Comparison of ENCODE assay signal across 16 cellular contexts in the genomic region with DNA sequence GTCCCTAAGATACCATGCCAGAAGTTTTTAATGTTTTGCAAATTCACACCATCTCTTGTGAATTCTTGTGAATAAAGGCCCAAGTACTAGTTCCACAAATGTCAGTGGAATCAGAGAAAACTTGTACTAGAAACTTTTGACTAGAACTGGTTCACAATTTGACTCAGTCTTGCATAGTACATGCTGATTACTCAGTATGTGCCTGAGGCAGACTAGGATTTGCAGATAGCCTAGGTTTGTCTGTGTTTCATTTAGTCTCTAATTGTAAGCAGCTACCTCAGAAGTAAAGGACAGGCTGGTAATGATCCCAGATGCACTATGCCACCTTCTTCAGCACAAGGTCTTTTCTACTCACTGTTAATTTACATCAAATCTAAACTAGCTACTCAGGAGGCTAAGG.
"Had no signal": no experiment of that assay in that cellular context is flagged by ENCODE, and none has a peak within 500 bp of the region (broad histone marks: within the 10 kb centered on the region; RNA-seq: fewer than 3 reads in every experiment).

No MANE protein-coding gene starts in this region.

- H3K4me3 ChIP-seq: coronary artery, heart left ventricle, transverse colon had no signal

- ATAC-seq: heart left ventricle; stimulated activated memory B cell treated with anti-CD40 and anti-IgM and Interleukin-4, amounts not matched to agents 10 μg/mL and 1 μg/mL and 100 μg/mL, for 72 hours had no signal

- H3K4me1 Mint-ChIP-seq: activated naive CD4-positive, alpha-beta T cell treated with anti-CD3 and anti-CD28 coated beads, Interleukin-2, amount 10 ng/mL, durations not matched to agents 7 days and 5 days; central memory CD8-positive, alpha-beta T cell; immature natural killer cell; stimulated activated memory B cell treated with anti-CD40 and anti-IgM and Interleukin-4, amounts not matched to agents 10 μg/mL and 1 μg/mL and 100 μg/mL, for 72 hours had no signal

- H3K27ac Mint-ChIP-seq: activated naive CD4-positive, alpha-beta T cell treated with anti-CD3 and anti-CD28 coated beads, Interleukin-2, amount 10 ng/mL, durations not matched to agents 7 days and 5 days; immature natural killer cell; natural killer cell treated with Interleukin-12 subunit alpha and Interleukin-12 subunit beta and Interleukin-15 and Interleukin-18, amount 100 ng/mL, for 72 hours; stimulated activated memory B cell treated with anti-CD40 and anti-IgM and Interleukin-4, amounts not matched to agents 10 μg/mL and 1 μg/mL and 100 μg/mL, for 72 hours; T-helper 2 cell treated with Interferon-gamma antibody and Interleukin-4, amounts not matched to agents 5 μg/mL and 100 μg/mL, for 36 hours had no signal

- DNase-seq: activated CD4-positive, alpha-beta T cell treated with anti-CD3 and anti-CD28 coated beads, Interleukin-2, amount 50 U/mL, for 4 hours; activated CD4-positive, CD25-positive, alpha-beta regulatory T cell; activated naive CD4-positive, alpha-beta T cell treated with anti-CD3 and anti-CD28 coated beads, Interleukin-2, amount 10 ng/mL, durations not matched to agents 7 days and 5 days; amniotic stem cell; foreskin melanocyte; heart left ventricle; immature natural killer cell; posterior cingulate gyrus; substantia nigra; transverse colon had no signal

- FAIRE-seq: endothelial cell of umbilical vein had no signal

- H3K4me3 Mint-ChIP-seq: activated naive CD4-positive, alpha-beta T cell treated with anti-CD3 and anti-CD28 coated beads, Interleukin-2, amount 10 ng/mL, durations not matched to agents 7 days and 5 days; central memory CD8-positive, alpha-beta T cell; immature natural killer cell; natural killer cell treated with Interleukin-12 subunit alpha and Interleukin-12 subunit beta and Interleukin-15 and Interleukin-18, amount 100 ng/mL, for 72 hours; stimulated activated memory B cell treated with anti-CD40 and anti-IgM and Interleukin-4, amounts not matched to agents 10 μg/mL and 1 μg/mL and 100 μg/mL, for 72 hours; T-helper 2 cell treated with Interferon-gamma antibody and Interleukin-4, amounts not matched to agents 5 μg/mL and 100 μg/mL, for 36 hours had no signal

- H3K27me3 ChIP-seq: heart left ventricle, transverse colon had no signal

- H3K9me3 Mint-ChIP-seq: activated naive CD4-positive, alpha-beta T cell treated with anti-CD3 and anti-CD28 coated beads, Interleukin-2, amount 10 ng/mL, durations not matched to agents 7 days and 5 days; central memory CD8-positive, alpha-beta T cell; immature natural killer cell; natural killer cell treated with Interleukin-12 subunit alpha and Interleukin-12 subunit beta and Interleukin-15 and Interleukin-18, amount 100 ng/mL, for 72 hours; stimulated activated memory B cell treated with anti-CD40 and anti-IgM and Interleukin-4, amounts not matched to agents 10 μg/mL and 1 μg/mL and 100 μg/mL, for 72 hours; T-helper 2 cell treated with Interferon-gamma antibody and Interleukin-4, amounts not matched to agents 5 μg/mL and 100 μg/mL, for 36 hours had no signal

- H3K27me3 Mint-ChIP-seq: activated naive CD4-positive, alpha-beta T cell treated with anti-CD3 and anti-CD28 coated beads, Interleukin-2, amount 10 ng/mL, durations not matched to agents 7 days and 5 days; central memory CD8-positive, alpha-beta T cell; natural killer cell treated with Interleukin-12 subunit alpha and Interleukin-12 subunit beta and Interleukin-15 and Interleukin-18, amount 100 ng/mL, for 72 hours; stimulated activated memory B cell treated with anti-CD40 and anti-IgM and Interleukin-4, amounts not matched to agents 10 μg/mL and 1 μg/mL and 100 μg/mL, for 72 hours had no signal
